ENCODE assay signal across 13 cellular contexts in the genomic region with DNA sequence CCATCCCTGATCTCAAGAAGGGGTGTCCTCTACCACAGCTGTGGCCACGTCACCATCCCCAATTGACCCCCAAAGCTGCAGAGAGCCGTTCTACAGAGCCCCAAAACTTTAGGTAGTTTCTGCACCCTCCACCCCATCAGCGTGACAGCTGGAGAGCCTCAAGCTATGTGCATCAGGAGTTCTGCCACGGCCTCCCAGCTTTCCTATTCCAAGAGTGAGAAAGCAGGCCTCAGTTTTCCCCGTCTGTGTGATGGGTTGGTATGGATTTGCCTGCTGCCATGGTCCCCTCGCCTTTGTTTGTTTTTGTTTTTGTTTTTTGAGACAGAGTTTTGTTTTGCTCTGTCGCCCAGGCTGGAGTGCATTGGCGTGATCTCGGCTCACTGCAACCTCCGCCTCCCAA. TPM values are rescaled to one million over a fixed set of nuclear protein-coding genes. Genes with fewer than 3 reads are reported as not detected.
DNase-seq lines count a peak whose midpoint lies in the region; ATAC-seq and TF ChIP-seq lines count a peak whose summit lies in the region.
"Had no signal": no experiment of that assay in that cellular context is flagged by ENCODE, and none has a peak within 500 bp of the region (broad histone marks: within the 10 kb centered on the region; RNA-seq: fewer than 3 reads in every experiment).

No MANE protein-coding gene starts in this region.

- peaks cover 29% of the 10 kb centered on the region for H4K20me1 ChIP-seq in IMR-90 (ENCODE audit: insufficient read depth, low read length)

- no peak for TF ChIP-seq CTCF in 22Rv1 (IDR thresholded peaks at IDR 0.05)
- TF ChIP-seq CTCF in IMR-90 (conservative IDR thresholded peaks at IDR 0.05; ENCODE audit: low read depth, low read length), result no peak
- no peak for TF ChIP-seq CTCF in chondrocyte (IDR thresholded peaks at IDR 0.05)

- no peak for TF ChIP-seq RAD21 in IMR-90 (IDR thresholded peaks at IDR 0.05; ENCODE audit: low read length)

- BruUV-seq in IMR-90 (replicated peaks; lab: Mats Ljungman, UMichigan), result no TSS peak

- CTCF ChIA-PET in IMR-90 (lab: Yijun Ruan, JAX), result interaction anchor here (1.6 kb wide), 1 partner anchor 26 kb away, joined by 8 read pairs; no protein-coding TSS in a partner anchor

- peak overlapping the region; percentile 83 for H3K4me2 ChIP-seq in IMR-90 (ENCODE audit: low read depth, low read length)

- H3K23ac ChIP-seq in IMR-90 (ENCODE audit: low read depth, low read length), result peak overlapping the region; percentile 82

- POLR2A ChIA-PET in IMR-90 (lab: Charles Lee; ENCODE audit: unreplicated experiment), result no interaction called here
- POLR2A ChIA-PET in naive thymus-derived CD8-positive, alpha-beta T cell (lab: Charles Lee), result no interaction called here

- ATAC-seq in IMR-90 (ENCODE audit: low read depth) (no peak), HG02938 (IDR thresholded peaks at IDR 0.05; ENCODE audit: unreplicated experiment) (no peak)
- no peak for ATAC-seq in naive thymus-derived CD8-positive, alpha-beta T cell

- dilution Hi-C loops in IMR-90 (cut with HindIII; ENCODE audit: low sequenced_read_pairs, unreplicated experiment), result no loop called here

- 0 out of 2 replicates have a peak overlapping the region, but pooled peaks have one; percentile 6 for H3K56ac ChIP-seq in IMR-90 (ENCODE audit: extremely low read depth, insufficient read depth, low read length)

- H2AK5ac ChIP-seq in IMR-90 (ENCODE audit: low read depth, low read length), result peak overlapping the region; percentile 85

- DNase-seq in IMR-90, result no peak
- no peak for DNase-seq in chondrocyte (ENCODE audit: low spot score)
- no peak for DNase-seq in naive thymus-derived CD8-positive, alpha-beta T cell
- DNase-seq in SW 1271 (lab: John Stamatoyannopoulos, UW), result no peak
- DNase-seq in kidney tubule cell (ENCODE audit: low spot score), result no peak
- no peak for DNase-seq in NOMO-1 (lab: John Stamatoyannopoulos, UW; ENCODE audit: unreplicated experiment in 2 of 2)
- DNase-seq: activated CD4-positive, alpha-beta T cell treated with anti-CD3 and anti-CD28 coated beads for 48 hours; EL; NCI-H1092 treated with DMSO at 0.1 percent for 48 hours; stimulated activated CD4-positive, alpha-beta T cell treated with anti-CD3 and anti-CD28 coated beads, Interleukin-4, amount 100 ng/mL, for 4 hours had no signal

- no peaks in the 10 kb centered on the region for H3K27me3 Mint-ChIP-seq in chondrocyte (ENCODE audit: low read depth)
- peaks cover 0 to 2% (median 0%) of the 10 kb centered on the region in 5 donors for H3K27me3 Mint-ChIP-seq in naive thymus-derived CD8-positive, alpha-beta T cell

- peak overlapping the region; percentile 74 for H3K4me3 Mint-ChIP-seq in chondrocyte (ENCODE audit: unreplicated experiment)
- H3K4me3 Mint-ChIP-seq in naive thymus-derived CD8-positive, alpha-beta T cell, result peak overlapping the region; percentile 81 to 93 (median 90)

- H3K9me1 ChIP-seq in IMR-90 (ENCODE audit: insufficient read depth, low read length), result peaks cover 13% of the 10 kb centered on the region

- peaks cover 34% of the 10 kb centered on the region for H3K4me1 ChIP-seq in IMR-90 (ENCODE audit: control insufficient read depth, insufficient read depth, low read length)

- peak overlapping the region; percentile 40; the same call in 1 of the 2 replicates for H3K18ac ChIP-seq in IMR-90 (ENCODE audit: low read depth, low read length)

- no peak for TF ChIP-seq POLR2A in IMR-90 (IDR thresholded peaks at IDR 0.05; ENCODE audit: low read depth, low read length)

- WGBS in IMR-90 (ENCODE audit: extremely low coverage in 2 of 2, insufficient read length in 1 of 2), 2 experiments, result 67% methylated on average over 1 of the region's 10 CpGs; no CpG with 5 or more reads in 1 of the 2 experiments

- peak overlapping the region; percentile 97 for H3K14ac ChIP-seq in IMR-90 (replicated peaks; ENCODE audit: low read depth, low read length)

- H3K4me3 ChIP-seq in IMR-90 (ENCODE audit: insufficient read depth, low read depth, low read length), result peak overlapping the region; percentile 92

- no peak overlapping the region for H2AFZ ChIP-seq in IMR-90 (replicated peaks; ENCODE audit: low read length, poor library complexity)

- peak overlapping the region; percentile 82 for H4K91ac ChIP-seq in IMR-90 (ENCODE audit: insufficient read depth, low read depth, low read length)

- H3K27ac Mint-ChIP-seq in chondrocyte (ENCODE audit: unreplicated experiment), result no peak overlapping the region
- H3K27ac Mint-ChIP-seq in naive thymus-derived CD8-positive, alpha-beta T cell, result peak overlapping the region; percentile 88 to 100 (median 98)

- H3K9ac ChIP-seq in IMR-90 (ENCODE audit: low read depth, low read length), result peak overlapping the region; percentile 99

- peaks cover 17 to 51% of the 10 kb centered on the region in 2 experiments for H3K79me1 ChIP-seq in IMR-90 (ENCODE audit: low read depth in 1 of 2, low read length in 2 of 2)

- in situ Hi-C loops in IMR-90 (cut with MboI; ENCODE audit: low sequenced_read_pairs), result no loop called here

- intact Hi-C loops in IMR-90 (cut with micrococcal nuclease), result no loop called here

- peaks cover 28% of the 10 kb centered on the region for H3K36me3 ChIP-seq in IMR-90 (ENCODE audit: control insufficient read depth, insufficient read depth, low read length)

- peaks cover 82% of the 10 kb centered on the region for H3K4me1 Mint-ChIP-seq in chondrocyte (ENCODE audit: low read depth)
- H3K4me1 Mint-ChIP-seq in naive thymus-derived CD8-positive, alpha-beta T cell, result peaks cover 40 to 86% (median 70%) of the 10 kb centered on the region in 4 donors

- H2AK9ac ChIP-seq in IMR-90 (replicated peaks; ENCODE audit: low read depth, low read length, poor library complexity), result peak overlapping the region; percentile 53

- H3K9me3 ChIP-seq in IMR-90 (ENCODE audit: control insufficient read depth, insufficient read depth, low read length), result no peaks in the 10 kb centered on the region
- H3K9me3 ChIP-seq: HAP-1 had no signal

- H3K27me3 ChIP-seq in IMR-90 (ENCODE audit: control insufficient read depth, insufficient read depth, low read length), result no peaks in the 10 kb centered on the region

- 0 out of 3 replicates have a peak overlapping the region, but pooled peaks have one; percentile 22 for H2BK15ac ChIP-seq in IMR-90 (ENCODE audit: low read depth, low read length)

- H4K5ac ChIP-seq in IMR-90 (ENCODE audit: low read depth, low read length), result peak overlapping the region; percentile 11; the same call in 1 of the 2 replicates

- peak overlapping the region; percentile 91 for H2BK5ac ChIP-seq in IMR-90 (ENCODE audit: low read depth, low read length, poor library complexity, severe bottlenecking)

- peak overlapping the region; percentile 17; the same call in 1 of the 2 replicates for H2BK120ac ChIP-seq in IMR-90 (ENCODE audit: low read depth, low read length)

- no peaks in the 10 kb centered on the region for H3K9me3 Mint-ChIP-seq in chondrocyte (ENCODE audit: low read depth)
- H3K9me3 Mint-ChIP-seq in naive thymus-derived CD8-positive, alpha-beta T cell, result no peaks in the 10 kb centered on the region

- peak overlapping the region; percentile 88 for H3K4ac ChIP-seq in IMR-90 (ENCODE audit: low read depth, low read length)

- H3K27ac ChIP-seq in 22Rv1 (peak overlapping the region; percentile 95), IMR-90 (ENCODE audit: insufficient read depth, low read length) (peak overlapping the region; percentile 96)

- peaks cover 3% of the 10 kb centered on the region for H3K36me3 Mint-ChIP-seq in chondrocyte (ENCODE audit: low read depth)
- peaks cover 0 to 15% (median 0%) of the 10 kb centered on the region in 3 donors for H3K36me3 Mint-ChIP-seq in naive thymus-derived CD8-positive, alpha-beta T cell

- H4K8ac ChIP-seq in IMR-90 (ENCODE audit: low read depth in 2 of 2, low read length in 2 of 2), result peak overlapping the region; percentile 35 to 81; a peak in 2 of 4 replicates

- H2BK20ac ChIP-seq in IMR-90 (ENCODE audit: low read depth, low read length), result no peak overlapping the region

TF ChIP-seq in IMR-90, 13 proteins besides CTCF, POLR2A, EP300 and RAD21:
- no peak for TF ChIP-seq BHLHE40 (IDR thresholded peaks at IDR 0.05; ENCODE audit: low read depth, low read length)
- peak; percentile 72 for TF ChIP-seq RCOR1 (IDR thresholded peaks at IDR 0.05; ENCODE audit: insufficient replicate concordance, low read length)

RNA-seq across cellular contexts. Expression of a gene that starts 1.5 kb away (rescaled TPM):
- total RNA-seq in IMR-90 (2012; rRNA removed) (1.6 and 1.9 TPM in 2 replicates), chondrocyte (9.2 to 14.9 TPM (median 11.8 TPM) in 3 replicates)
- 24.1 and 26.0 TPM in 2 replicates for polyA plus RNA-seq in IMR-90 (2012; rRNA removed)
- polyA plus RNA-seq in IMR-90 (2012; cell fraction: cytosol; rRNA removed), result 26.7 and 52.5 TPM in 2 replicates
- 76.1 and 110 TPM in 2 replicates for polyA plus RNA-seq in IMR-90 (2012; cell fraction: nucleus; rRNA removed; ENCODE audit: low replicate concordance)
- 1 to 10 TPM; 5.9 to 7.7 TPM for total RNA-seq in naive thymus-derived CD8-positive, alpha-beta T cell
- 1 to 10 TPM; 3.2 to 6.2 (median 3.5) TPM for polyA plus RNA-seq in naive thymus-derived CD8-positive, alpha-beta T cell

RNA-seq across cellular contexts. Expression of a gene that starts 27.7 kb away (rescaled TPM):
- total RNA-seq in IMR-90 (2012; rRNA removed), result not detected in 2 replicates
- polyA plus RNA-seq in IMR-90 (2012; rRNA removed), result not detected in 2 replicates
- polyA plus RNA-seq in IMR-90 (2012; cell fraction: cytosol; rRNA removed), result 0.02 TPM in 1 of 2 replicates, not detected in the other
- 0.12 TPM in 1 of 2 replicates, not detected in the other for polyA plus RNA-seq in IMR-90 (2012; cell fraction: nucleus; rRNA removed; ENCODE audit: low replicate concordance)
- total RNA-seq in chondrocyte, result not detected in 3 replicates
- not detected for total RNA-seq in naive thymus-derived CD8-positive, alpha-beta T cell
- under 1 TPM in 1 of 3 donors, not detected in 2; 0.14 TPM for polyA plus RNA-seq in naive thymus-derived CD8-positive, alpha-beta T cell

RNA-seq across cellular contexts. Expression of a gene that starts 51.0 kb away (rescaled TPM):
- total RNA-seq in IMR-90 (2012; rRNA removed) (not detected in 2 replicates), chondrocyte (not detected in 3 replicates)
- polyA plus RNA-seq in IMR-90 (2012; rRNA removed), result not detected in 2 replicates
- polyA plus RNA-seq in IMR-90 (2012; cell fraction: cytosol; rRNA removed), result not detected in 2 replicates
- not detected in 2 replicates for polyA plus RNA-seq in IMR-90 (2012; cell fraction: nucleus; rRNA removed; ENCODE audit: low replicate concordance)
- not detected for total RNA-seq in naive thymus-derived CD8-positive, alpha-beta T cell
- polyA plus RNA-seq in naive thymus-derived CD8-positive, alpha-beta T cell, result not detected

RNA-seq across cellular contexts. Expression of a gene that starts 58.9 kb away (rescaled TPM):
- total RNA-seq in IMR-90 (2012; rRNA removed), result 2.3 and 2.8 TPM in 2 replicates
- polyA plus RNA-seq in IMR-90 (2012; rRNA removed), result 27.5 and 35.7 TPM in 2 replicates
- 50.8 and 71.8 TPM in 2 replicates for polyA plus RNA-seq in IMR-90 (2012; cell fraction: cytosol; rRNA removed)
- 52.3 and 108 TPM in 2 replicates for polyA plus RNA-seq in IMR-90 (2012; cell fraction: nucleus; rRNA removed; ENCODE audit: low replicate concordance)
- total RNA-seq in chondrocyte, result 4.3 to 15.1 TPM (median 14.0 TPM) in 3 replicates
- total RNA-seq in naive thymus-derived CD8-positive, alpha-beta T cell, result not detected
- polyA plus RNA-seq in naive thymus-derived CD8-positive, alpha-beta T cell, result not detected
